In the genomic region with DNA sequence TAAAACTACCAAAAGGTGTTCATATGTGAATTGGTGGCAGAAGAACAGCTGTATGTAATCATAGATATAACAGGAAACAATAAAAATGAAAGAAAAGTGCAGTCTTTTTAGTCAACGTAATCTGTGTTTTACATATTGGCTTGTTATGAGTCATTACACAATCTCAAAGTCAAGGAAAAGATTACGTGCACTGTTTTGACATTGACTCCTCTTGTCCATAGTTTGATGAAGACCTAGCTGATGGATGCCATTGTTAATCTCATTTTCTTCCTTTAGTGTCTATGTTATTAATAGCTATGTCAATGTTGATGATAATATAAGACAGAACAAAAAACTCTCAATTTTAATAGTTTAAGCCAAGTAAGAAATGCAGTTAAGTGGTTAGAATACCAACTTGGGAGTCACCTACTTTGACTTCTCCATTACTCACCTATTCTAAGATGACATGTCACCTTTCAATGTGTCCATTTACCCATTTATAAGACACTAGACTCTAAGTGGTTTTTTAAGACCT, we compare ENCODE assay signal across 12 cellular contexts.
DNase-seq lines count a peak whose midpoint lies in the region; ATAC-seq and TF ChIP-seq lines count a peak whose summit lies in the region.
"Had no signal": no experiment of that assay in that cellular context is flagged by ENCODE, and none has a peak within 500 bp of the region (broad histone marks: within the 10 kb centered on the region; RNA-seq: fewer than 3 reads in every experiment).

No MANE protein-coding gene starts in this region.

- H3K79me2 ChIP-seq in osteoblast (ENCODE audit: insufficient read depth, low read length), result no peaks in the 10 kb centered on the region

- no peak for DNase-seq in activated CD4-positive, alpha-beta T cell treated with anti-CD3 and anti-CD28 coated beads, Interleukin-2, amount 10 ng/mL, durations not matched to agents 24 days and 14 days
- no peak for DNase-seq in activated CD4-positive, alpha-beta T cell treated with anti-CD3 and anti-CD28 coated beads for 1 hour
- no peak for DNase-seq in T-helper 2 cell treated with Interferon-gamma antibody and Interleukin-4, amounts not matched to agents 5 μg/mL and 100 μg/mL, for 36 hours (ENCODE audit: low spot score)
- DNase-seq in osteoblast (ENCODE audit: insufficient read length, low spot score, missing footprints), result peak; percentile 4
- DNase-seq in NCI-H187 treated with DMSO at 0.1 percent for 48 hours (lab: John Stamatoyannopoulos, UW), result no peak
- DNase-seq: islet precursor cell; occipital lobe; stimulated activated CD4-positive, alpha-beta T cell treated with anti-CD3 and anti-CD28 coated beads, Interleukin-2, amount 100 ng/mL, for 24 hours had no signal

- no peaks in the 10 kb centered on the region for H3K36me3 ChIP-seq in osteoblast (ENCODE audit: insufficient read depth, low read length)

- no peak overlapping the region for H3K4me3 Mint-ChIP-seq in activated CD4-positive, alpha-beta T cell treated with anti-CD3 and anti-CD28 coated beads, Interleukin-2, amount 10 ng/mL, durations not matched to agents 24 days and 14 days
- peak overlapping the region; percentile 39 for H3K4me3 Mint-ChIP-seq in T-helper 2 cell treated with Interferon-gamma antibody and Interleukin-4, amounts not matched to agents 5 μg/mL and 100 μg/mL, for 36 hours

- no peaks in the 10 kb centered on the region for H4K20me1 ChIP-seq in osteoblast (ENCODE audit: insufficient read depth, low read length)

- intact Hi-C loops in activated CD4-positive, alpha-beta T cell treated with anti-CD3 and anti-CD28 coated beads, Interleukin-2, amount 10 ng/mL, durations not matched to agents 24 days and 14 days (cut with micrococcal nuclease), result loop anchor here (1.0 to 2.0 kb wide), 5 partner anchors 40 to 106 kb away; no protein-coding TSS in a partner anchor

- peak overlapping the region; percentile 78 for H3K27ac Mint-ChIP-seq in activated CD4-positive, alpha-beta T cell treated with anti-CD3 and anti-CD28 coated beads, Interleukin-2, amount 10 ng/mL, durations not matched to agents 24 days and 14 days
- peak overlapping the region; percentile 78 for H3K27ac Mint-ChIP-seq in T-helper 2 cell treated with Interferon-gamma antibody and Interleukin-4, amounts not matched to agents 5 μg/mL and 100 μg/mL, for 36 hours

- no peak overlapping the region for H3K4me2 ChIP-seq in osteoblast (ENCODE audit: insufficient read depth, low read length)

- H3K4me1 Mint-ChIP-seq in activated CD4-positive, alpha-beta T cell treated with anti-CD3 and anti-CD28 coated beads, Interleukin-2, amount 10 ng/mL, durations not matched to agents 24 days and 14 days, result peaks cover 24% of the 10 kb centered on the region
- peaks cover 25% of the 10 kb centered on the region for H3K4me1 Mint-ChIP-seq in T-helper 2 cell treated with Interferon-gamma antibody and Interleukin-4, amounts not matched to agents 5 μg/mL and 100 μg/mL, for 36 hours (ENCODE audit: low read depth)

- H3K36me3 Mint-ChIP-seq in activated CD4-positive, alpha-beta T cell treated with anti-CD3 and anti-CD28 coated beads, Interleukin-2, amount 10 ng/mL, durations not matched to agents 24 days and 14 days (ENCODE audit: low read depth), result peaks cover 9% of the 10 kb centered on the region
- H3K36me3 Mint-ChIP-seq in T-helper 2 cell treated with Interferon-gamma antibody and Interleukin-4, amounts not matched to agents 5 μg/mL and 100 μg/mL, for 36 hours (ENCODE audit: low read depth), result peaks cover 4% of the 10 kb centered on the region

- no peaks in the 10 kb centered on the region for H3K27me3 ChIP-seq in osteoblast (ENCODE audit: insufficient read depth, low read length)

- no peak overlapping the region for H3K27ac ChIP-seq in osteoblast (ENCODE audit: low read depth, low read length)
- H3K27ac ChIP-seq: SK-N-MC had no signal

- no peaks in the 10 kb centered on the region for H3K27me3 Mint-ChIP-seq in activated CD4-positive, alpha-beta T cell treated with anti-CD3 and anti-CD28 coated beads, Interleukin-2, amount 10 ng/mL, durations not matched to agents 24 days and 14 days
- H3K27me3 Mint-ChIP-seq in T-helper 2 cell treated with Interferon-gamma antibody and Interleukin-4, amounts not matched to agents 5 μg/mL and 100 μg/mL, for 36 hours (ENCODE audit: low read depth), result no peaks in the 10 kb centered on the region

- no peak for TF ChIP-seq CTCF in osteoblast (IDR thresholded peaks at IDR 0.05; ENCODE audit: extremely low read depth, low read depth, low read length)

- peaks cover 25% of the 10 kb centered on the region for H3K9me3 Mint-ChIP-seq in activated CD4-positive, alpha-beta T cell treated with anti-CD3 and anti-CD28 coated beads, Interleukin-2, amount 10 ng/mL, durations not matched to agents 24 days and 14 days
- peaks cover 7% of the 10 kb centered on the region for H3K9me3 Mint-ChIP-seq in T-helper 2 cell treated with Interferon-gamma antibody and Interleukin-4, amounts not matched to agents 5 μg/mL and 100 μg/mL, for 36 hours

- H2AFZ ChIP-seq in osteoblast (ENCODE audit: low read length), result no peak overlapping the region

- ATAC-seq in GM21723 (IDR thresholded peaks at IDR 0.05; ENCODE audit: unreplicated experiment), result peak; percentile 54
- ATAC-seq in HG02571 (IDR thresholded peaks at IDR 0.05; ENCODE audit: unreplicated experiment), result no peak
- ATAC-seq in GM21390 (IDR thresholded peaks at IDR 0.05; ENCODE audit: unreplicated experiment), result no peak

- peaks cover 1% of the 10 kb centered on the region for H3K9me3 ChIP-seq in osteoblast (ENCODE audit: low read depth, low read length)

- no peaks in the 10 kb centered on the region for H3K4me1 ChIP-seq in osteoblast (ENCODE audit: insufficient read depth, low read length)

- no peak overlapping the region for H3K4me3 ChIP-seq in osteoblast (ENCODE audit: insufficient read depth, low read length)
- H3K4me3 ChIP-seq: SK-N-MC had no signal
